Comparison of ENCODE assay signal across 7 cellular contexts in the genomic region with DNA sequence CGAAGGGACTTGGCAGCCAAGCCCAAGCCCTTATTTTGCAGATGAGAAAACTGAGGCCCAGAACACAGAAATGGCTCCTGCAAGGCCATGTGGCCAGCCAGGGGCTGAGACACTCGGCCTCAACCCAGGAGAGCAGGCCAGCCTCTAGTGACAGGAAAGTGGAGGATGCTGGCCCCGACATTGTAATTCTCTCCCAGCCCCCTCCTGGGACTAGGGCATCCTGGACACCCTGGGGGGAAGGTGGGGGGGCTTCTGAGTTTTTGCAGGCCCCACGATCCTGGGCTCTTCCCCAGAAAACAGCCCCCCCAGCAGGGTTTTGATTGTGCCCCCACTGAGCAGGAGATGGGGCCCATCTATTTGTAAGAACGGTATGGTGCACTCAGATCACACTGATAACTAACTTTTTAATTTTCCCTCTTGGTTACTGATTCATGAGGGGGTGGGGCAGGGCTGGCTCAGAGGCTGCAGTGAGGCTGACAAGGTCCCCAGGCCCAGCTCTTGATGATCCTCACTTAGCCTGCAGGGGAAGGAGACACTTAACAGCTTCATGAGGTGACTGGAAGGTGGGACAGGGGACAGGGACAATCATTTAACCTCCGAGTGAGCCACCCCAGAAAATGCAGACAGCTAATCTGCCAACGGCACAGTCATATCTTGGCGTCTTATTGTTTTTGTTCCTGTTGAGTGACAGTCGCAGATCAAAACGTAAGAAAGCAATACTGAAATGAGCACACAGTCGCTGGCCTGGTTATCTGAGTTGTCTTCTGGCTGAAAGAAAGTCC. TPM values are rescaled to one million over a fixed set of nuclear protein-coding genes. Genes with fewer than 3 reads are reported as not detected.
DNase-seq lines count a peak whose midpoint lies in the region; ATAC-seq, FAIRE-seq and TF ChIP-seq lines count a peak whose summit lies in the region.

No MANE protein-coding gene starts in this region.

- H3K4me3 Mint-ChIP-seq in progenitor cell of endocrine pancreas (ENCODE audit: low read depth) = peak overlapping the region; percentile 40

- no TSS peak for BruUV-seq in mammary epithelial cell (replicated peaks; lab: Mats Ljungman, UMichigan)

- H2AFZ ChIP-seq in mammary epithelial cell (ENCODE audit: low read depth, low read length) = no peak overlapping the region

- TF ChIP-seq POLR2A in NB4 (IDR thresholded peaks at IDR 0.05; ENCODE audit: extremely low read depth, insufficient read length) (no peak), thyroid gland (IDR thresholded peaks at IDR 0.05) (no peak)

- dilution Hi-C loops in mammary epithelial cell (cut with HindIII; ENCODE audit: low sequenced_read_pairs) = no loop called here

- H3K27me3 ChIP-seq in mammary epithelial cell (ENCODE audit: insufficient read depth, low read length) (no peaks in the 10 kb centered on the region), thyroid gland (no peaks in the 10 kb centered on the region)

- H3K4me1 Mint-ChIP-seq in progenitor cell of endocrine pancreas (ENCODE audit: low read depth) = peaks cover 79% of the 10 kb centered on the region

- no peaks in the 10 kb centered on the region for H4K20me1 ChIP-seq in mammary epithelial cell (ENCODE audit: insufficient read depth, low read length)

- DNase-seq in GM19239 (ENCODE audit: insufficient read length, low spot score) (no peak), NB4 (ENCODE audit: low read depth) (peak; percentile 37), mammary epithelial cell (no peak), progenitor cell of endocrine pancreas (ENCODE audit: low spot score, unreplicated experiment) (no peak), thyroid gland (no peak), NCI-H2227 (lab: John Stamatoyannopoulos, UW; ENCODE audit: unreplicated experiment) (no peak)

- WGBS in mammary epithelial cell (ENCODE audit: low coverage, missing lambda C conversion rate) = 65% methylated on average over 8 of the region's 11 CpGs
- 65 to 71% methylated on average over 11 of the region's 11 CpGs for WGBS in thyroid gland, 2 donors

- H3K27ac ChIP-seq in mammary epithelial cell (ENCODE audit: insufficient read depth, low read depth, low read length) (no peak overlapping the region), thyroid gland (no peak overlapping the region)

- H3K9me3 ChIP-seq in mammary epithelial cell (replicated peaks; ENCODE audit: insufficient read depth, low read length) = no peaks in the 10 kb centered on the region
- no peaks in the 10 kb centered on the region for H3K9me3 ChIP-seq in thyroid gland

- H3K9ac ChIP-seq in mammary epithelial cell (ENCODE audit: insufficient read depth, low read length) = no peak overlapping the region

- no peaks in the 10 kb centered on the region for H3K27me3 Mint-ChIP-seq in progenitor cell of endocrine pancreas

- no peak overlapping the region for H3K4me3 ChIP-seq in NB4 (ENCODE audit: low read depth, low read length)
- no peak overlapping the region for H3K4me3 ChIP-seq in mammary epithelial cell (replicated peaks in 1 of 3; ENCODE audit: insufficient read depth in 1 of 3, low read depth in 2 of 3, low read length in 3 of 3)
- H3K4me3 ChIP-seq in thyroid gland (replicated peaks in 1 of 3) = no peak overlapping the region

- H3K79me2 ChIP-seq in mammary epithelial cell (ENCODE audit: insufficient read depth, low read length) = peaks cover 99% of the 10 kb centered on the region

- peak overlapping the region; percentile 79 for H3K4me2 ChIP-seq in mammary epithelial cell (ENCODE audit: insufficient read depth, low read depth, low read length)

- H3K4me1 ChIP-seq in mammary epithelial cell (ENCODE audit: insufficient read depth, low read length) (peaks cover 63% of the 10 kb centered on the region), thyroid gland (peaks cover 91 to 100% of the 10 kb centered on the region in 2 donors)

- CTCF ChIA-PET in mammary epithelial cell (lab: Charles Lee; ENCODE audit: low non-redundant PET) = interaction anchor here (0.6 kb wide), 1 partner anchor 230 kb away, joined by 3 read pairs; no protein-coding TSS in a partner anchor

- in situ Hi-C loops in mammary epithelial cell (cut with MboI; ENCODE audit: low sequenced_read_pairs in 2 of 2) = no loop called here

- peaks cover 2% of the 10 kb centered on the region for H3K36me3 Mint-ChIP-seq in progenitor cell of endocrine pancreas (ENCODE audit: insufficient read depth)

- TF ChIP-seq CTCF in NB4 (IDR thresholded peaks at IDR 0.05; ENCODE audit: low read depth, low read length) (no peak), mammary epithelial cell (conservative IDR thresholded peaks at IDR 0.05 in 1 of 2, IDR thresholded peaks at IDR 0.05 in 1 of 2; ENCODE audit: extremely low read depth in 1 of 2, insufficient read depth in 1 of 2, low read depth in 1 of 2, low read length in 2 of 2) (no peak), progenitor cell of endocrine pancreas (IDR thresholded peaks at IDR 0.05; ENCODE audit: unreplicated experiment) (no peak), thyroid gland (IDR thresholded peaks at IDR 0.05) (no peak)

- FAIRE-seq in GM19239 (lab: Jason Lieb, UNC) = peak; percentile 96

- no peaks in the 10 kb centered on the region for H3K9me3 Mint-ChIP-seq in progenitor cell of endocrine pancreas (ENCODE audit: low read depth)

- intact Hi-C loops in mammary epithelial cell (cut with micrococcal nuclease) (no loop called here), thyroid gland (cut with DNase I) (no loop called here)

- H3K36me3 ChIP-seq in mammary epithelial cell (ENCODE audit: insufficient read depth, low read length) (no peaks in the 10 kb centered on the region), thyroid gland (no peaks in the 10 kb centered on the region)

- no peak for ATAC-seq in HG03439 (IDR thresholded peaks at IDR 0.05; ENCODE audit: unreplicated experiment)

- H3K27ac Mint-ChIP-seq in progenitor cell of endocrine pancreas = peak overlapping the region; percentile 84

RNA-seq across cellular contexts. Expression of a gene that starts 18.9 kb away (rescaled TPM):
- total RNA-seq in mammary epithelial cell = 10 to 100 TPM; 15.7 to 20.0 TPM
- polyA plus RNA-seq in mammary epithelial cell = 8.2 TPM
- 53.8 TPM for polyA minus RNA-seq in mammary epithelial cell
- 24.3 and 27.8 TPM in 2 replicates for total RNA-seq in progenitor cell of endocrine pancreas
- total RNA-seq in thyroid gland = 10 to 100 TPM; 40.1 to 69.3 (median 59.2) TPM
